Comparison of ENCODE assay signal across 32 cellular contexts in the genomic region with DNA sequence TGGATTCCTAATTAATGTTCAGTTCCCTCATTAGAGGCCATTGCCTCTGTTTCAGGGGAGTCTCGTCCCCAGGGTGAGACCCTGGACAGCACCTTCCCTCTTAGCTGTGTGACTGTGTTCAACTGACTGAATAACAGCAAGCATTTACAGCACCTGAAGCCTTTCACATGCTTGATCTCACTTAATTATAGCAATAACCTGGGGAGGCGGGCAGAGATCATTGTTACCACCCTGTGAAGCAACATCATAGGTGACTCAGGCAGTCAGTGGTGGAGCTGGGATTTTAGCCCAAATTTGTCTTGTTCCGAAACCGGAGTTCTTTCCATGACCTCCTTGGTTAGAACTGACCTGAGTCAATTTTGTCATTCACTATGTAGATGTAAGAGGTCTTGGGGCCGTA.
DNase-seq lines count a peak whose midpoint lies in the region; ATAC-seq and TF ChIP-seq lines count a peak whose summit lies in the region.
"Had no signal": no experiment of that assay in that cellular context is flagged by ENCODE, and none has a peak within 500 bp of the region (broad histone marks: within the 10 kb centered on the region; RNA-seq: fewer than 3 reads in every experiment).

No MANE protein-coding gene starts in this region.

- WGBS in tibial nerve, 2 donors: 91 to 95% methylated on average over 5 of the region's 5 CpGs

- no peaks in the 10 kb centered on the region for H3K9me2 ChIP-seq in GM23338 (ENCODE audit: insufficient read depth)

- H3K27me3 Mint-ChIP-seq in GM23338 (ENCODE audit: insufficient read depth, low read depth, poor library complexity): peaks cover 4% of the 10 kb centered on the region

- H3K4me2 ChIP-seq in GM23338: no peak overlapping the region
- H3K4me2 ChIP-seq: BLaER1, smooth muscle cell had no signal

- ATAC-seq in GM23338 (no peak), left lobe of liver (peak; percentile 58)
- ATAC-seq: activated CD8-positive, alpha-beta T cell treated with anti-CD3 and anti-CD28 coated beads, Interleukin-2, amount 10 ng/mL, durations not matched to agents 7 days and 5 days; gastrocnemius medialis; K562; natural killer cell; upper lobe of right lung had no signal

- no peak for TF ChIP-seq CTCF in GM23338 (conservative IDR thresholded peaks at IDR 0.05; ENCODE audit: low read depth in 2 of 2)
- peak in 1 of 6 experiments; percentile 5 for TF ChIP-seq CTCF in Peyer's patch (IDR thresholded peaks at IDR 0.05)
- TF ChIP-seq CTCF in tibial nerve (IDR thresholded peaks at IDR 0.05): no peak

- no peak for DNase-seq in GM23338 (ENCODE audit: low spot score)
- DNase-seq in Peyer's patch: peak in 1 of 3 donors; percentile 74
- DNase-seq in left lobe of liver (ENCODE audit: low spot score): peak; percentile 55
- DNase-seq in tibial nerve (ENCODE audit: low spot score in 2 of 2): no peak
- no peak for DNase-seq in activated CD8-positive, alpha-beta memory T cell treated with anti-CD3 and anti-CD28 coated beads, Interleukin-2, amount 50 U/mL, for 4 hours
- no peak for DNase-seq in NCI-H2029 (lab: John Stamatoyannopoulos, UW)
- DNase-seq: activated CD4-positive, alpha-beta T cell treated with anti-CD3 and anti-CD28 coated beads for 1 hour; activated CD8-positive, alpha-beta T cell treated with anti-CD3 and anti-CD28 coated beads, Interleukin-2, amount 10 ng/mL, durations not matched to agents 7 days and 5 days; activated naive CD8-positive, alpha-beta T cell treated with anti-CD3 and anti-CD28 coated beads for 36 hours; activated T-cell treated with anti-CD3 and anti-CD28 coated beads for 4 hours; central memory CD4-positive, alpha-beta T cell; dermis blood vessel endothelial cell; DMS53; gastrocnemius medialis; H7; hippocampal formation; immature natural killer cell; left ventricle myocardium inferior; MG63; natural killer cell; NCI-H1105 treated with DMSO at 0.1 percent for 48 hours; NCI-H345; retina; stimulated activated CD4-positive, alpha-beta T cell treated with anti-CD3 and anti-CD28 coated beads, Interleukin-2, amount 100 ng/mL, for 48 hours; upper lobe of right lung had no signal

- no peak overlapping the region for H2AFZ ChIP-seq in GM23338

- H3K9me3 ChIP-seq in Peyer's patch (peaks cover 0 to 3% (median 0%) of the 10 kb centered on the region in 4 donors), tibial nerve (peaks cover 0 to 11% (median 0%) of the 10 kb centered on the region in 4 donors)
- H3K9me3 ChIP-seq: ascending aorta, gastrocnemius medialis, upper lobe of right lung had no signal

- TF ChIP-seq RAD21 in Ishikawa (IDR thresholded peaks at IDR 0.05; ENCODE audit: low read depth): no peak

- H3F3A ChIP-seq in GM23338 (replicated peaks; ENCODE audit: low read depth): no peaks in the 10 kb centered on the region

- no peak overlapping the region for H3K27ac ChIP-seq in GM23338 (ENCODE audit: low read depth)
- H3K27ac ChIP-seq in Peyer's patch: peak overlapping the region in 2 of 4 donors; percentile 78 to 83
- H3K27ac ChIP-seq in tibial nerve: no peak overlapping the region
- H3K27ac ChIP-seq: ascending aorta, BLaER1, left ventricle myocardium inferior, SK-N-MC, upper lobe of right lung had no signal

- H3K4me1 ChIP-seq in GM23338 (ENCODE audit: insufficient read depth): peaks cover 8% of the 10 kb centered on the region
- peaks cover 0 to 23% (median 3%) of the 10 kb centered on the region in 4 donors for H3K4me1 ChIP-seq in Peyer's patch
- peaks cover 0 to 19% (median 12%) of the 10 kb centered on the region in 4 donors for H3K4me1 ChIP-seq in tibial nerve
- H3K4me1 ChIP-seq: ascending aorta had no signal

- TF ChIP-seq EP300 in Ishikawa (IDR thresholded peaks at IDR 0.05; ENCODE audit: borderline replicate concordance): no peak
- TF ChIP-seq EP300 in tibial nerve (IDR thresholded peaks at IDR 0.05): no peak

- no peak overlapping the region for H3K4me3 ChIP-seq in GM23338
- H3K4me3 ChIP-seq in Peyer's patch: peak overlapping the region in 1 of 4 donors; percentile 8
- H3K4me3 ChIP-seq in tibial nerve: no peak overlapping the region
- H3K4me3 ChIP-seq: ascending aorta, BLaER1, gastrocnemius medialis, K562, left ventricle myocardium inferior, MG63, SK-N-MC, smooth muscle cell, upper lobe of right lung had no signal

- H3K4me1 Mint-ChIP-seq in GM23338: peaks cover 15% of the 10 kb centered on the region

- no peaks in the 10 kb centered on the region for H3K79me2 ChIP-seq in GM23338 (replicated peaks; ENCODE audit: insufficient read depth)

- H4K20me1 ChIP-seq in GM23338 (replicated peaks; ENCODE audit: insufficient read depth): no peaks in the 10 kb centered on the region
- H4K20me1 ChIP-seq: BLaER1 had no signal

- TF ChIP-seq POLR2A in Peyer's patch (IDR thresholded peaks at IDR 0.05): peak; percentile 18 to 82
- TF ChIP-seq POLR2A in tibial nerve (IDR thresholded peaks at IDR 0.05): no peak

- H3K27me3 ChIP-seq in GM23338 (ENCODE audit: insufficient read depth) (no peaks in the 10 kb centered on the region), Peyer's patch (no peaks in the 10 kb centered on the region), tibial nerve (no peaks in the 10 kb centered on the region)
- H3K27me3 ChIP-seq: ascending aorta, BLaER1, gastrocnemius medialis, MG63, upper lobe of right lung had no signal

- H3K36me3 ChIP-seq in GM23338 (ENCODE audit: insufficient read depth) (no peaks in the 10 kb centered on the region), Peyer's patch (no peaks in the 10 kb centered on the region), tibial nerve (no peaks in the 10 kb centered on the region)
- H3K36me3 ChIP-seq: ascending aorta, BLaER1, gastrocnemius medialis, left ventricle myocardium inferior, MG63, upper lobe of right lung had no signal

- H3K27ac Mint-ChIP-seq in GM23338: no peak overlapping the region
- H3K27ac Mint-ChIP-seq: activated CD8-positive, alpha-beta T cell treated with anti-CD3 and anti-CD28 coated beads, Interleukin-2, amount 10 ng/mL, durations not matched to agents 7 days and 5 days; activated naive CD8-positive, alpha-beta T cell treated with anti-CD3 and anti-CD28 coated beads for 36 hours; mesothelial cell of epicardium had no signal

- H3K9me3 Mint-ChIP-seq in GM23338: no peaks in the 10 kb centered on the region; the same call in 2 of the 3 replicates

- no peaks in the 10 kb centered on the region for H3K36me3 Mint-ChIP-seq in GM23338 (ENCODE audit: low read depth)
- H3K36me3 Mint-ChIP-seq: activated naive CD8-positive, alpha-beta T cell treated with anti-CD3 and anti-CD28 coated beads for 36 hours had no signal

- H3K4me3 Mint-ChIP-seq in GM23338: no peak overlapping the region
- H3K4me3 Mint-ChIP-seq: activated CD8-positive, alpha-beta T cell treated with anti-CD3 and anti-CD28 coated beads, Interleukin-2, amount 10 ng/mL, durations not matched to agents 7 days and 5 days; activated naive CD8-positive, alpha-beta T cell treated with anti-CD3 and anti-CD28 coated beads for 36 hours; mesothelial cell of epicardium had no signal

TF ChIP-seq in GM23338, 12 proteins besides CTCF, POLR2A, EP300 and RAD21 (continues in another document):
- TF ChIP-seq, protein P1, sequence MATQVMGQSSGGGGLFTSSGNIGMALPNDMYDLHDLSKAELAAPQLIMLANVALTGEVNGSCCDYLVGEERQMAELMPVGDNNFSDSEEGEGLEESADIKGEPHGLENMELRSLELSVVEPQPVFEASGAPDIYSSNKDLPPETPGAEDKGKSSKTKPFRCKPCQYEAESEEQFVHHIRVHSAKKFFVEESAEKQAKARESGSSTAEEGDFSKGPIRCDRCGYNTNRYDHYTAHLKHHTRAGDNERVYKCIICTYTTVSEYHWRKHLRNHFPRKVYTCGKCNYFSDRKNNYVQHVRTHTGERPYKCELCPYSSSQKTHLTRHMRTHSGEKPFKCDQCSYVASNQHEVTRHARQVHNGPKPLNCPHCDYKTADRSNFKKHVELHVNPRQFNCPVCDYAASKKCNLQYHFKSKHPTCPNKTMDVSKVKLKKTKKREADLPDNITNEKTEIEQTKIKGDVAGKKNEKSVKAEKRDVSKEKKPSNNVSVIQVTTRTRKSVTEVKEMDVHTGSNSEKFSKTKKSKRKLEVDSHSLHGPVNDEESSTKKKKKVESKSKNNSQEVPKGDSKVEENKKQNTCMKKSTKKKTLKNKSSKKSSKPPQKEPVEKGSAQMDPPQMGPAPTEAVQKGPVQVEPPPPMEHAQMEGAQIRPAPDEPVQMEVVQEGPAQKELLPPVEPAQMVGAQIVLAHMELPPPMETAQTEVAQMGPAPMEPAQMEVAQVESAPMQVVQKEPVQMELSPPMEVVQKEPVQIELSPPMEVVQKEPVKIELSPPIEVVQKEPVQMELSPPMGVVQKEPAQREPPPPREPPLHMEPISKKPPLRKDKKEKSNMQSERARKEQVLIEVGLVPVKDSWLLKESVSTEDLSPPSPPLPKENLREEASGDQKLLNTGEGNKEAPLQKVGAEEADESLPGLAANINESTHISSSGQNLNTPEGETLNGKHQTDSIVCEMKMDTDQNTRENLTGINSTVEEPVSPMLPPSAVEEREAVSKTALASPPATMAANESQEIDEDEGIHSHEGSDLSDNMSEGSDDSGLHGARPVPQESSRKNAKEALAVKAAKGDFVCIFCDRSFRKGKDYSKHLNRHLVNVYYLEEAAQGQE (IDR thresholded peaks at IDR 0.05; ENCODE audit: unreplicated experiment): peak; percentile 23

TF ChIP-seq in Ishikawa, 13 proteins besides CTCF, POLR2A, EP300 and RAD21:
- TF ChIP-seq, protein P1 (IDR thresholded peaks at IDR 0.05; ENCODE audit: low read depth): peak; percentile 31; the same call in 1 of the 2 replicates
- TF ChIP-seq NFIC (IDR thresholded peaks at IDR 0.05): no peak

Comparison
In these comparisons a context has a peak if more than half of its experiments do, and no peak if none do; other contexts are left out.
1. POLR2A ChIP-seq: peak in Peyer's patch (2 of 2); none in tibial nerve (0 of 2).